In genomic region chr6:30155522-30156261, GRCh38 we compare ENCODE assay signal across 1 cellular context.
TF ChIP-seq lines count a peak whose summit lies in the region.

No MANE protein-coding gene starts in this region.

TF ChIP-seq in A549, 52 proteins besides CTCF, POLR2A, EP300 and RAD21 (continued from another document):
- no peak for TF ChIP-seq REST (IDR thresholded peaks at IDR 0.05)
- TF ChIP-seq ZFP36 (IDR thresholded peaks at IDR 0.05; ENCODE audit: borderline replicate concordance, partially characterized antibody) = no peak
- no peak for TF ChIP-seq NR3C1 (IDR thresholded peaks at IDR 0.05)
- TF ChIP-seq ELK1 (IDR thresholded peaks at IDR 0.05; ENCODE audit: low read depth, low read length) = no peak
- no peak for TF ChIP-seq RARB (CRISPR knock-in tag; IDR thresholded peaks at IDR 0.05)
- no peak for TF ChIP-seq MAZ (IDR thresholded peaks at IDR 0.05; ENCODE audit: borderline replicate concordance, low read depth, low read length)
- no peak for TF ChIP-seq JUNB (IDR thresholded peaks at IDR 0.05)
- no peak for TF ChIP-seq ZSCAN20 (CRISPR knock-in tag; IDR thresholded peaks at IDR 0.05)
- TF ChIP-seq CBX8 (IDR thresholded peaks at IDR 0.05) = no peak
- TF ChIP-seq MAX (IDR thresholded peaks at IDR 0.05) = no peak
